Comparison of ENCODE assay signal across 11 cellular contexts in the genomic region with DNA sequence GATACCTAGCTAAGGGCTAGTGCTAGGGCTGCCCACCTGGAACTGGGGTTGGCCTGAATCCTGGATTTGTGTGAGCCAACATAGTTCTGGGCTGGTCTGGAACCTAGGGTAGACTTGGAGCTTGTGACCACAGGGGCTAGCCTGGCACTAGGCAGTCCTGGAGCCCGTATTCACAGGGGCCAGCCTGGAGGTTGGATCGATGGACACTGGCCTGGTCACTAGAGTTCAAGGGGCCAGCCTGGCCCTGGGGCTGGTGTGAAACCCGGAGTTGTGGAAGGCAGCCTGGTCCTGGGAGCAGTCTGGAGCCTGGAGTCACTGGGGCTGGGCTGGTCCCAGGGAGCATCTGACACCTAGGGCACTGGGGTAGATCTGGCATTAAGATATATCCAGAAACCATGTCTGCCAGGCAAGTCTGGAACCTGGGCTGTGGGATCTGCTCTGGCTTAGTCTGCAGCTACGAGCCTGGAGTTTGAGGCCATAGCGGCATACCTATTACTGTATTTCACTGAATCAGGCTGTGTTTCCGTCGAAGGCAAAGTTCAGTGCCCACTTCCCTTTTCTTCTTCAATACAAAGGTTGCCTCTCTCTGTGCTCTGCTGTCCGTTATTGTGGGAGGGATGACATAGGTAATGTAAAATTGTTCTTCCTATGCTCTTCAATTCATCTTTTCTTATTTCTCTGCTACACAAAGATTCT. TPM values are rescaled to one million over a fixed set of nuclear protein-coding genes. Genes with fewer than 3 reads are reported as not detected.
DNase-seq lines count a peak whose midpoint lies in the region; ATAC-seq and TF ChIP-seq lines count a peak whose summit lies in the region.
"Had no signal": no experiment of that assay in that cellular context is flagged by ENCODE, and none has a peak within 500 bp of the region (broad histone marks: within the 10 kb centered on the region; RNA-seq: fewer than 3 reads in every experiment).

No MANE protein-coding gene starts in this region.

- H3K9me3 ChIP-seq in OCI-LY3 (ENCODE audit: insufficient read depth, low read length) (no peaks in the 10 kb centered on the region), gastrocnemius medialis (no peaks in the 10 kb centered on the region)
- H3K9me3 ChIP-seq: colonic mucosa had no signal

- no peak overlapping the region for H2AFZ ChIP-seq in OCI-LY3 (ENCODE audit: low read depth, low read length)

- ATAC-seq in GM19468 (IDR thresholded peaks at IDR 0.05; ENCODE audit: extremely low read depth, unreplicated experiment) (peak; percentile 75), HG03097 (IDR thresholded peaks at IDR 0.05; ENCODE audit: low FRiP score, unreplicated experiment) (peak; percentile 74), gastrocnemius medialis (no peak)

- H3K36me3 ChIP-seq in OCI-LY3 (replicated peaks; ENCODE audit: low read depth, low read length) (no peaks in the 10 kb centered on the region), gastrocnemius medialis (no peaks in the 10 kb centered on the region)
- H3K36me3 ChIP-seq: colonic mucosa had no signal

- in situ Hi-C loops in GM13976 (cut with MboI; ENCODE audit: low sequenced_read_pairs, unreplicated experiment) (no loop called here), gastrocnemius medialis (cut with MboI; ENCODE audit: low sequenced_read_pairs in 4 of 4) (no loop called here)

- H3K4me2 ChIP-seq in OCI-LY3 (ENCODE audit: low read length): peak overlapping the region; percentile 63

- no peak overlapping the region for H3K27ac Mint-ChIP-seq in activated T-helper 2 cell treated with anti-CD3 and anti-CD28 coated beads, Interferon-gamma antibody, Interleukin-2, Interleukin-4, amounts not matched to agents 10 μg/mL and 5 μg/mL and 100 μg/mL, durations not matched to agents 14 hours and 24 hours and 36 hours

- H3K27me3 ChIP-seq in OCI-LY3 (ENCODE audit: low read depth, low read length) (peaks cover 19% of the 10 kb centered on the region), gastrocnemius medialis (no peaks in the 10 kb centered on the region)
- H3K27me3 ChIP-seq: colonic mucosa had no signal

- no peak overlapping the region for H3K9ac ChIP-seq in OCI-LY3 (ENCODE audit: low read length)

- intact Hi-C loops in gastrocnemius medialis (cut with DNase I; ENCODE audit: low total_unique reads): no loop called here
- intact Hi-C loops in activated T-helper 2 cell treated with anti-CD3 and anti-CD28 coated beads, Interferon-gamma antibody, Interleukin-2, Interleukin-4, amounts not matched to agents 10 μg/mL and 5 μg/mL and 100 μg/mL, durations not matched to agents 14 hours and 24 hours and 36 hours (cut with micrococcal nuclease): no loop called here

- H3K27me3 Mint-ChIP-seq in activated T-helper 2 cell treated with anti-CD3 and anti-CD28 coated beads, Interferon-gamma antibody, Interleukin-2, Interleukin-4, amounts not matched to agents 10 μg/mL and 5 μg/mL and 100 μg/mL, durations not matched to agents 14 hours and 24 hours and 36 hours (ENCODE audit: low read depth): peaks cover 29% of the 10 kb centered on the region

- H3K79me2 ChIP-seq in OCI-LY3 (ENCODE audit: low read length): no peaks in the 10 kb centered on the region

- no peak overlapping the region; the same call in 1 of the 2 replicates for H3K4me3 ChIP-seq in OCI-LY3 (ENCODE audit: low read length)
- H3K4me3 ChIP-seq in gastrocnemius medialis: no peak overlapping the region
- H3K4me3 ChIP-seq: colonic mucosa, SK-N-MC had no signal

- peak; percentile 46 for DNase-seq in GM13976 (ENCODE audit: low spot score)
- no peak for DNase-seq in activated CD4-positive, CD25-positive, alpha-beta regulatory T cell (lab: John Stamatoyannopoulos, UW)
- DNase-seq in gastrocnemius medialis: no peak
- DNase-seq in activated T-helper 2 cell treated with anti-CD3 and anti-CD28 coated beads, Interferon-gamma antibody, Interleukin-2, Interleukin-4, amounts not matched to agents 10 μg/mL and 5 μg/mL and 100 μg/mL, durations not matched to agents 14 hours and 24 hours and 36 hours (ENCODE audit: low spot score): no peak
- DNase-seq in inferior parietal cortex (ENCODE audit: extremely low spot score): no peak
- DNase-seq: colonic mucosa, NCI-H1105 had no signal

- no peaks in the 10 kb centered on the region for H3K4me1 Mint-ChIP-seq in activated T-helper 2 cell treated with anti-CD3 and anti-CD28 coated beads, Interferon-gamma antibody, Interleukin-2, Interleukin-4, amounts not matched to agents 10 μg/mL and 5 μg/mL and 100 μg/mL, durations not matched to agents 14 hours and 24 hours and 36 hours (ENCODE audit: low read depth)

- H3K9me3 Mint-ChIP-seq in activated T-helper 2 cell treated with anti-CD3 and anti-CD28 coated beads, Interferon-gamma antibody, Interleukin-2, Interleukin-4, amounts not matched to agents 10 μg/mL and 5 μg/mL and 100 μg/mL, durations not matched to agents 14 hours and 24 hours and 36 hours: no peaks in the 10 kb centered on the region

- H3K27ac ChIP-seq in OCI-LY3 (ENCODE audit: low read length) (no peak overlapping the region), gastrocnemius medialis (no peak overlapping the region)
- H3K27ac ChIP-seq: colonic mucosa, SK-N-MC had no signal

- peaks cover 38% of the 10 kb centered on the region for H3K4me1 ChIP-seq in OCI-LY3 (ENCODE audit: low read length)
- no peaks in the 10 kb centered on the region for H3K4me1 ChIP-seq in gastrocnemius medialis
- H3K4me1 ChIP-seq: colonic mucosa had no signal

- no peaks in the 10 kb centered on the region for H4K20me1 ChIP-seq in OCI-LY3 (ENCODE audit: insufficient read depth, low read length)

- TF ChIP-seq CTCF in GM13976 (IDR thresholded peaks at IDR 0.05; ENCODE audit: borderline replicate concordance, control extremely low read depth, extremely low read depth, insufficient read depth, missing control alignments) (no peak), OCI-LY3 (IDR thresholded peaks at IDR 0.05; ENCODE audit: low read depth, low read length) (no peak), gastrocnemius medialis (IDR thresholded peaks at IDR 0.05 in 4 of 5, conservative IDR thresholded peaks at IDR 0.05 in 1 of 5) (no peak)

- H3K4me3 Mint-ChIP-seq in activated T-helper 2 cell treated with anti-CD3 and anti-CD28 coated beads, Interferon-gamma antibody, Interleukin-2, Interleukin-4, amounts not matched to agents 10 μg/mL and 5 μg/mL and 100 μg/mL, durations not matched to agents 14 hours and 24 hours and 36 hours (ENCODE audit: low read depth): no peak overlapping the region

- no peaks in the 10 kb centered on the region for H3K36me3 Mint-ChIP-seq in activated T-helper 2 cell treated with anti-CD3 and anti-CD28 coated beads, Interferon-gamma antibody, Interleukin-2, Interleukin-4, amounts not matched to agents 10 μg/mL and 5 μg/mL and 100 μg/mL, durations not matched to agents 14 hours and 24 hours and 36 hours (ENCODE audit: low read depth)

- TF ChIP-seq POLR2A in gastrocnemius medialis (IDR thresholded peaks at IDR 0.05): no peak

RNA-seq across cellular contexts. Expression of a gene that starts 9.1 kb away (rescaled TPM):
- total RNA-seq in gastrocnemius medialis: not detected
- total RNA-seq in activated T-helper 2 cell treated with anti-CD3 and anti-CD28 coated beads, Interferon-gamma antibody, Interleukin-2, Interleukin-4, amounts not matched to agents 10 μg/mL and 5 μg/mL and 100 μg/mL, durations not matched to agents 14 hours and 24 hours and 36 hours: not detected in 2 replicates
- total RNA-seq: colonic mucosa had no signal

RNA-seq across cellular contexts. Expression of a gene that starts 30.0 kb away (rescaled TPM):
- total RNA-seq in gastrocnemius medialis: under 1 TPM in 1 of 4 donors, not detected in 3; 0.31 TPM
- total RNA-seq in activated T-helper 2 cell treated with anti-CD3 and anti-CD28 coated beads, Interferon-gamma antibody, Interleukin-2, Interleukin-4, amounts not matched to agents 10 μg/mL and 5 μg/mL and 100 μg/mL, durations not matched to agents 14 hours and 24 hours and 36 hours: 57.6 and 59.4 TPM in 2 replicates

Comparison
In these comparisons a context has a peak if more than half of its experiments do, and no peak if none do; other contexts are left out.
1. ATAC-seq: peak in GM19468 (single experiment) and HG03097 (single experiment); none in gastrocnemius medialis (0 of 2).
2. RNA of a gene that starts 30.0 kb away (total RNA-seq): 57.6 to 59.4 TPM in activated T-helper 2 cell treated with anti-CD3 and anti-CD28 coated beads, Interferon-gamma antibody, Interleukin-2, Interleukin-4, amounts not matched to agents 10 μg/mL and 5 μg/mL and 100 μg/mL, durations not matched to agents 14 hours and 24 hours and 36 hours; 0.31 TPM in gastrocnemius medialis; every median in the first group is over 10 times any median in the second.